In genomic region chr1:23370744-23371710, GRCh38 we compare ENCODE assay signal across 9 cellular contexts. TPM values are rescaled to one million over a fixed set of nuclear protein-coding genes. Genes with fewer than 3 reads are reported as not detected.
DNase-seq lines count a peak whose midpoint lies in the region; ATAC-seq, FAIRE-seq and TF ChIP-seq lines count a peak whose summit lies in the region.
"Had no signal": no experiment of that assay in that cellular context is flagged by ENCODE, and none has a peak within 500 bp of the region (broad histone marks: within the 10 kb centered on the region; RNA-seq: fewer than 3 reads in every experiment).

No MANE protein-coding gene starts in this region.

- H3K27me3 ChIP-seq in BE2C = no peaks in the 10 kb centered on the region
- H3K27me3 ChIP-seq in muscle layer of duodenum (ENCODE audit: low read depth, low read length) = no peaks in the 10 kb centered on the region

- TF ChIP-seq POLR2A in NB4 (IDR thresholded peaks at IDR 0.05; ENCODE audit: extremely low read depth, insufficient read length) (no peak), GM12892 (IDR thresholded peaks at IDR 0.05; ENCODE audit: low read depth, low read length) (no peak)

- H3K4me1 ChIP-seq in BE2C (peaks cover 9% of the 10 kb centered on the region), muscle layer of duodenum (ENCODE audit: control insufficient read depth in 1 of 2, insufficient read depth in 2 of 2, low read length in 2 of 2) (peaks cover 26 to 44% of the 10 kb centered on the region in 2 donors)

- H3K4me3 ChIP-seq in BE2C (ENCODE audit: low read depth, low read length) = peak overlapping the region; percentile 94; the same call in 1 of the 2 replicates
- H3K4me3 ChIP-seq in NB4 (ENCODE audit: low read depth, low read length) = peak overlapping the region; percentile 96
- H3K4me3 ChIP-seq in choroid plexus epithelial cell (ENCODE audit: low read depth, low read length) = peak overlapping the region; percentile 98
- peak overlapping the region; percentile 78 to 99 for H3K4me3 ChIP-seq in muscle layer of duodenum (ENCODE audit: low read depth in 1 of 2, low read length in 2 of 2)

- H3K36me3 ChIP-seq in BE2C = peaks cover 4% of the 10 kb centered on the region; the same call in 1 of the 2 replicates
- H3K36me3 ChIP-seq in muscle layer of duodenum (ENCODE audit: control insufficient read depth in 1 of 2, insufficient read depth in 2 of 2, low read length in 2 of 2) = peaks cover 0 to 11% of the 10 kb centered on the region in 2 donors

- H3K27ac ChIP-seq in muscle layer of duodenum (ENCODE audit: low read length) = peak overlapping the region; percentile 99

- peak; percentile 10 for DNase-seq in BE2C
- peak; percentile 33 for DNase-seq in NB4 (ENCODE audit: low read depth)
- peak; percentile 53 for DNase-seq in choroid plexus epithelial cell (ENCODE audit: low read depth)
- no peak for DNase-seq in GM12892 (ENCODE audit: insufficient read length)
- DNase-seq in OCI-M1 (lab: John Stamatoyannopoulos, UW) = no peak
- no peak for DNase-seq in NAMALWA (ENCODE audit: low spot score)
- DNase-seq: NCI-H1048 had no signal

- H3K9me3 ChIP-seq in BE2C = no peaks in the 10 kb centered on the region
- no peaks in the 10 kb centered on the region for H3K9me3 ChIP-seq in muscle layer of duodenum (ENCODE audit: control insufficient read depth in 1 of 2, low read length in 2 of 2)

- no peak for FAIRE-seq in GM12892 (lab: Jason Lieb, UNC)

- ATAC-seq in HG03135 (IDR thresholded peaks at IDR 0.05; ENCODE audit: unreplicated experiment) = no peak

- TF ChIP-seq CTCF in BE2C (IDR thresholded peaks at IDR 0.05; ENCODE audit: low read depth, low read length) = 0 out of 2 replicates have a peak, but pooled peaks have one; percentile 17
- TF ChIP-seq CTCF in NB4 (IDR thresholded peaks at IDR 0.05; ENCODE audit: low read depth, low read length) = no peak
- peak; percentile 34 for TF ChIP-seq CTCF in choroid plexus epithelial cell (conservative IDR thresholded peaks at IDR 0.05; ENCODE audit: low read depth, low read length)

RNA-seq across cellular contexts. Expression of gene ZNF436, which starts 1.4 kb away (rescaled TPM):
- polyA plus RNA-seq in BE2C (2012; ENCODE audit: insufficient read depth, insufficient read length, low read depth) = 3.2 TPM
- polyA plus RNA-seq in GM12892 (2012; ENCODE audit: missing spikeins) = 2.3 TPM

RNA-seq across cellular contexts. Expression of gene HNRNPR, which starts 26.9 kb away (rescaled TPM):
- polyA plus RNA-seq in BE2C (2012; ENCODE audit: insufficient read depth, insufficient read length, low read depth) = 74.5 TPM
- 129 TPM for polyA plus RNA-seq in GM12892 (2012; ENCODE audit: missing spikeins)

RNA-seq across cellular contexts. Expression of gene TCEA3, which starts 53.5 kb away (rescaled TPM):
- 0.40 TPM for polyA plus RNA-seq in BE2C (2012; ENCODE audit: insufficient read depth, insufficient read length, low read depth)
- not detected for polyA plus RNA-seq in GM12892 (2012; ENCODE audit: missing spikeins)

Comparison
In these comparisons a context has a peak if more than half of its experiments do, and no peak if none do; other contexts are left out.
1. DNase-seq: peak in BE2C (single experiment), NB4 (single experiment) and choroid plexus epithelial cell (single experiment); none in GM12892 (single experiment), OCI-M1 (single experiment) and NAMALWA (single experiment).
2. Peak in every context shown above with its lines, with median percentiles within 50 percentile points of each other: H3K4me3 ChIP-seq.